In genomic region chr1:45381243-45381642, GRCh38 we compare ENCODE assay signal across 2 cellular contexts.
A peak's percentile ranks its signal among the peaks of the same experiment; 100 is the strongest.
TF ChIP-seq lines count a peak whose summit lies in the region.

No MANE protein-coding gene starts in this region.

TF ChIP-seq in HepG2, 621 proteins besides CTCF, POLR2A, EP300 and RAD21:
- TF ChIP-seq JUND (CRISPR knock-in tag; IDR thresholded peaks at IDR 0.05) (no peak), NFYC (CRISPR knock-in tag; IDR thresholded peaks at IDR 0.05) (peak; percentile 23; the same call in 1 of the 2 replicates), MAFK (conservative IDR thresholded peaks at IDR 0.05 in 1 of 2, IDR thresholded peaks at IDR 0.05 in 1 of 2; ENCODE audit: low read length in 2 of 2) (0 out of 4 replicates have a peak, but pooled peaks of 1 of the 2 experiments have one; percentile 11), TCF7 (IDR thresholded peaks at IDR 0.05; ENCODE audit: low read depth) (no peak)

TF ChIP-seq in K562, 482 proteins besides CTCF, POLR2A, EP300 and RAD21:
- no peak for TF ChIP-seq NCOA2 (IDR thresholded peaks at IDR 0.05; ENCODE audit: partially characterized antibody in 2 of 2)
- TF ChIP-seq NFYB (IDR thresholded peaks at IDR 0.05; ENCODE audit: extremely low read depth, insufficient read length): peak; percentile 55
- peak; percentile 46; the same call in 1 of the 2 replicates for TF ChIP-seq C11orf30 (IDR thresholded peaks at IDR 0.05; ENCODE audit: low read depth)
- TF ChIP-seq ZNF318 (IDR thresholded peaks at IDR 0.05; ENCODE audit: borderline replicate concordance in 1 of 2, low read depth in 1 of 2): no peak
- TF ChIP-seq TEAD4 (IDR thresholded peaks at IDR 0.05; ENCODE audit: low read length): no peak
- TF ChIP-seq TEAD4 (CRISPR knock-in tag; IDR thresholded peaks at IDR 0.05; ENCODE audit: borderline replicate concordance): no peak
- TF ChIP-seq ZNF134 (CRISPR knock-in tag; conservative IDR thresholded peaks at IDR 0.05): no peak
- peak; percentile 66 for TF ChIP-seq ZNF316 (IDR thresholded peaks at IDR 0.05)
- TF ChIP-seq PYGO2 (tag; IDR thresholded peaks at IDR 0.05): no peak
- TF ChIP-seq RAD51 (IDR thresholded peaks at IDR 0.05; ENCODE audit: borderline replicate concordance, low read depth): peak; percentile 66
- no peak for TF ChIP-seq BRF1 (IDR thresholded peaks at IDR 0.05; ENCODE audit: borderline replicate concordance, extremely low read depth, insufficient read length)
- peak; percentile 27; the same call in 1 of the 2 replicates for TF ChIP-seq L3MBTL2 (IDR thresholded peaks at IDR 0.05)
- TF ChIP-seq ZFX (CRISPR knock-in tag; IDR thresholded peaks at IDR 0.05): no peak
- TF ChIP-seq TCF7 (IDR thresholded peaks at IDR 0.05; ENCODE audit: borderline replicate concordance): no peak
- peak in 1 of 2 experiments; percentile 45; a peak in 1 of 4 replicates for TF ChIP-seq KDM1A (IDR thresholded peaks at IDR 0.05)
- TF ChIP-seq RBM39 (optimal IDR thresholded peaks at IDR 0.05; ENCODE audit: low read depth, low read length): no peak
- peak in 1 of 2 experiments; percentile 24; a peak in 1 of 4 replicates for TF ChIP-seq RCOR1 (IDR thresholded peaks at IDR 0.05; ENCODE audit: borderline replicate concordance in 1 of 2, low read depth in 2 of 2, low read length in 2 of 2)
- TF ChIP-seq EGR1 (conservative IDR thresholded peaks at IDR 0.05): no peak
- no peak for TF ChIP-seq E2F3 (CRISPR knock-in tag; IDR thresholded peaks at IDR 0.05)
- no peak for TF ChIP-seq KLF16 (IDR thresholded peaks at IDR 0.05)
- peak; percentile 33 for TF ChIP-seq RBM25 (IDR thresholded peaks at IDR 0.05; ENCODE audit: low read depth, low read length, severe bottlenecking)
- TF ChIP-seq ELF4 (CRISPR knock-in tag; IDR thresholded peaks at IDR 0.05): no peak
- TF ChIP-seq BRD9 (IDR thresholded peaks at IDR 0.05; ENCODE audit: low read depth, partially characterized antibody): no peak
- peak; percentile 38 for TF ChIP-seq MGA (IDR thresholded peaks at IDR 0.05)
- peak in 1 of 2 experiments; percentile 91; a peak in 2 of 4 replicates for TF ChIP-seq SRF (CRISPR knock-in tag; IDR thresholded peaks at IDR 0.05)
- peak; percentile 63 for TF ChIP-seq USF1 (CRISPR knock-in tag; IDR thresholded peaks at IDR 0.05)
- TF ChIP-seq ZNF668 (CRISPR knock-in tag; IDR thresholded peaks at IDR 0.05): no peak
- TF ChIP-seq USF2 (CRISPR knock-in tag; IDR thresholded peaks at IDR 0.05): peak; percentile 64
